In the genomic region with DNA sequence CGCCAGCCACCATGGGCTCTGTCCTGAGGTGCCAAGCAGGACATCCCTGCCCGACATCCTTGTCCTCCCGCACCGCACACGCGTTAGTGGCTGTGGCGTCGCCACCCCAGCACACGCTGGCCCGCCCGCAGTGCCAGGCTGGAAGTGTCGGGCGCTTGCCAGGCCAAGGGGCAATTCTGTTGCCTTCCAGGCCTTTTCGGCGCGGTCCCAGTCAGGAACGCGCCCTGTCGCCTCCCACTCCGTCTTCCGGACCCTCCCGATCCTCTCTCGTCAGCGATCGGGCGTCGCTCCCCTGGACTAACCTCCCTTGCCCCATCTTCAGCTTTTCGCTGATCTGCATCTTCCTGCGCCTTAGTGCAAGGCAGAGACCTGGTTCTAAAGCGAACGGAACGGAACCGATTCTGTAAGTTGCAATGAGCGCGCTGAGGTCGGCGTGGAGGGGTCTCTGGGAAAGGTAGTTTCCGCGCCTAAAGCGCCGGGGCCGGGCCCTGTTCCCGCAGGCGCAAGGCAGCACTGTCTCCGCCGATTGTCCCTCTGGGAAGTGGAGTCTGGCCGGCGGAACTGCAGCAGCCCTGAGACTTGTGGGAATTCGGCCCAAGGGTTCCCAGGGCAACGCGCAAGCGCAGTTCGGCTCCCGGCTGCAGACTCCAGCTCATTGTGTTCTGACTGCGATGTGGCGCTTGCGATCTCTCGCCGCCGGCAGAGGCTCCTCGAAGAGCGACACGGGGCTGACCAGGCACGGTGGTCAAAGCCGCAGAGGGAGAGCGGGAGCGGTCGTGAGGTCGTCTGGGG, we compare ENCODE assay signal across 1 cellular context.
TF ChIP-seq lines count a peak whose summit lies in the region.

Gene ZNF454 (plus strand): TSS at position 630 of the 792 bp plus-strand sequence. CDS start 1,594 bp downstream, outside the sequence.

TF ChIP-seq in IMR-90, 13 proteins besides CTCF, POLR2A, EP300 and RAD21 (continued from another document):
- TF ChIP-seq ELK1 (IDR thresholded peaks at IDR 0.05; ENCODE audit: borderline replicate concordance, low read depth, low read length) (no peak), MAFK (IDR thresholded peaks at IDR 0.05; ENCODE audit: low read depth, low read length) (no peak)
TF ChIP-seq in IMR-90: peak in this region for 0.
